23 cellular contexts compared by ENCODE assay signal in the genomic region with DNA sequence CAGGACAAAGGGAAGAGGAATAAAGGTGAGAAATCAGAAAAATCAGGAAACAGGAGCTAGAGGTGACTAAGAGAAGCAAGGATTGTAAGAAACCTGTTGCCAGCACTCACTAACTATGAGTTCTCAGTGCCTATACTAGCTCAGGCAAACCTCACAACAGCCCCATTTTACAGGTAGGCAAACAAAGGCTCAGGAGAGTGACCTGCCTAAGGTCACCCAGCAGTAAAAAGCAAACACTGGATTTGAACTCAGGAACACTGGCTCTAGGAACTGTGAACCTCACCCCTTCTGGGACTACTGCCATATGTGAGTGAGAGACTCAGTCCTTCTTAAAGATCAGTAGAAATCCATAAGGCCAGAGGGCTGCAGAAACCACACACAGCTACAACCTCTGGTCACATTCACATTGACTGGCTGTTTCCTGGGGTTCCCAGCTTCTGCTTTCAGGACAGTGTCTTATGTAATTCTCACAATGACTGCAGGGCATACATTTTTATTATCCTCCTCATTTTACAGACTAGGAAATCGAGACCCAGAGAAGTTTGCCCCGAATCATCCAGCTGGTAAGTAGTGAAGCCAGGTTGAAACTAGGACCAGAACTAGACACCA.
DNase-seq lines count a peak whose midpoint lies in the region; FAIRE-seq and TF ChIP-seq lines count a peak whose summit lies in the region.
"Had no signal": no experiment of that assay in that cellular context is flagged by ENCODE, and none has a peak within 500 bp of the region (broad histone marks: within the 10 kb centered on the region; RNA-seq: fewer than 3 reads in every experiment).

No MANE protein-coding gene starts in this region.

- H3K18ac ChIP-seq in H1 (ENCODE audit: extremely low read depth, low read length), result no peak overlapping the region

- no peaks in the 10 kb centered on the region; a peak in 1 of 7 replicates for H3K27me3 ChIP-seq in H1 (replicated peaks in 1 of 4; ENCODE audit: control insufficient read depth in 3 of 4, extremely low read depth in 1 of 4, insufficient read depth in 3 of 4, low read length in 3 of 4)
- H3K27me3 ChIP-seq: transverse colon had no signal

- no peaks in the 10 kb centered on the region for H3K36me3 ChIP-seq in H1 (ENCODE audit: control insufficient read depth in 2 of 4, insufficient read depth in 4 of 4, low read length in 3 of 4)
- H3K36me3 ChIP-seq: left ventricle myocardium inferior, spleen, transverse colon had no signal

- H3K27ac ChIP-seq in H1 (ENCODE audit: low read depth, low read length), result no peak overlapping the region
- H3K27ac ChIP-seq: dorsolateral prefrontal cortex, left ventricle myocardium inferior, RWPE1, transverse colon had no signal

- no peaks in the 10 kb centered on the region for H3K23me2 ChIP-seq in H1 (ENCODE audit: low read depth, low read length)

- H2BK15ac ChIP-seq in H1 (ENCODE audit: low read length), result no peak overlapping the region

- POLR2A ChIA-PET in H1 (lab: Charles Lee; ENCODE audit: partially characterized antibody), result no interaction called here

- peaks cover 0 to 2% of the 10 kb centered on the region in 2 experiments for H4K20me1 ChIP-seq in H1 (replicated peaks in 1 of 2; ENCODE audit: control insufficient read depth in 1 of 2, insufficient read depth in 2 of 2, low read length in 2 of 2)

- TF ChIP-seq CTCF in GM12865 (IDR thresholded peaks at IDR 0.05; ENCODE audit: insufficient read depth, low read depth, low read length, missing control alignments), result no peak
- TF ChIP-seq CTCF in H1 (IDR thresholded peaks at IDR 0.05; ENCODE audit: control extremely low read depth in 1 of 3, insufficient read depth in 1 of 3, low read depth in 1 of 3, low read length in 3 of 3), result no peak

- peaks cover 0 to 8% (median 0%) of the 10 kb centered on the region in 4 experiments; a peak in 3 of 7 replicates for H3K4me1 ChIP-seq in H1 (replicated peaks in 1 of 4; ENCODE audit: control insufficient read depth in 3 of 4, insufficient read depth in 4 of 4, low read length in 3 of 4)
- H3K4me1 ChIP-seq: transverse colon had no signal

- H4K5ac ChIP-seq in H1 (ENCODE audit: insufficient read length, low read depth, low read length), result no peak overlapping the region

- no peak overlapping the region for H2BK12ac ChIP-seq in H1 (ENCODE audit: low read depth, low read length)

- H2AFZ ChIP-seq in H1 (ENCODE audit: low read length), result no peak overlapping the region

- H3K9me3 ChIP-seq in H1 (ENCODE audit: insufficient read depth in 2 of 2, low read depth in 1 of 2, low read length in 1 of 2), result no peaks in the 10 kb centered on the region
- H3K9me3 ChIP-seq: left ventricle myocardium inferior, SK-N-SH, spleen, transverse colon had no signal

- H3K14ac ChIP-seq in H1 (ENCODE audit: insufficient read length), result no peak overlapping the region

- no peak overlapping the region for H2BK120ac ChIP-seq in H1 (replicated peaks; ENCODE audit: low read depth, low read length)

- 100% methylated on average over 2 of the region's 2 CpGs; no CpG with 5 or more reads in 1 of the 2 experiments for WGBS in H1 (ENCODE audit: extremely low coverage in 1 of 2, insufficient coverage in 1 of 2, insufficient read length in 1 of 2, insufficient replicate concordance in 2 of 2, low coverage in 1 of 2, low lambda C conversion rate in 2 of 2, missing lambda C conversion rate in 1 of 2), 2 experiments

- no peak overlapping the region for H3K56ac ChIP-seq in H1 (replicated peaks; ENCODE audit: insufficient read length, low read depth, low read length)

- no peak overlapping the region for H2BK20ac ChIP-seq in H1 (ENCODE audit: low read length)

- H3K23ac ChIP-seq in H1 (ENCODE audit: insufficient read length), result no peak overlapping the region

- H3K4me3 ChIP-seq in GM12865 (ENCODE audit: low read depth, low read length) (no peak overlapping the region), H1 (ENCODE audit: extremely low read depth in 1 of 4, insufficient read depth in 2 of 4, low read depth in 3 of 4, low read length in 4 of 4) (no peak overlapping the region)
- H3K4me3 ChIP-seq: dorsolateral prefrontal cortex, left ventricle myocardium inferior, spleen, transverse colon had no signal

- H2BK5ac ChIP-seq in H1 (ENCODE audit: low read depth, low read length), result no peak overlapping the region

- H2AK5ac ChIP-seq in H1 (ENCODE audit: low read depth, low read length), result no peak overlapping the region

- CTCF ChIA-PET in H1 (lab: Charles Lee; ENCODE audit: partially characterized antibody), result interaction anchor here (0.8 to 1.4 kb wide), 6 partner anchors 10 to 187 kb away, joined by 3 to 5 read pairs (median 4); no protein-coding TSS in a partner anchor

- no peak overlapping the region for H3K4me2 ChIP-seq in H1 (ENCODE audit: insufficient read depth in 1 of 2, low read depth in 2 of 2, low read length in 2 of 2)
- H3K4me2 ChIP-seq: SK-N-SH had no signal

- no peak overlapping the region for H4K8ac ChIP-seq in H1 (ENCODE audit: extremely low read depth, insufficient read depth, low read length)

- TF ChIP-seq POLR2A in H1 (IDR thresholded peaks at IDR 0.05; ENCODE audit: control extremely low read depth in 1 of 2, low read depth in 2 of 2, low read length in 2 of 2), result no peak

- H3K9ac ChIP-seq in H1 (replicated peaks in 1 of 4; ENCODE audit: extremely low read depth in 1 of 4, low read depth in 3 of 4, low read length in 3 of 4), result no peak overlapping the region
- H3K9ac ChIP-seq: SK-N-SH had no signal

- TF ChIP-seq EP300 in H1 (IDR thresholded peaks at IDR 0.05; ENCODE audit: borderline replicate concordance in 1 of 2, low read depth in 2 of 2, low read length in 2 of 2), result no peak

- no peaks in the 10 kb centered on the region for H3K79me1 ChIP-seq in H1 (ENCODE audit: low read depth, low read length)

- H3K79me2 ChIP-seq in H1 (ENCODE audit: control insufficient read depth in 1 of 2, insufficient read depth in 2 of 2, low read length in 2 of 2), result no peaks in the 10 kb centered on the region

- peak; percentile 6 for DNase-seq in GM12865 (ENCODE audit: low read depth)
- DNase-seq in NOMO-1 treated with dmso at 0.1 percent for 144 hours (lab: John Stamatoyannopoulos, UW; ENCODE audit: unreplicated experiment), result peak; percentile 76
- peak in 1 of 2 experiments; percentile 19 for DNase-seq in H1 (ENCODE audit: low read depth in 1 of 2, low spot score in 2 of 2)
- DNase-seq in pons (ENCODE audit: low spot score), result peak; percentile 34
- DNase-seq in foreskin melanocyte, result no peak
- no peak for DNase-seq in NK-92 (lab: John Stamatoyannopoulos, UW; ENCODE audit: unreplicated experiment)
- no peak for DNase-seq in NCI-H345 treated with DMSO at 0.1 percent for 48 hours (lab: John Stamatoyannopoulos, UW; ENCODE audit: unreplicated experiment)
- DNase-seq: activated CD4-positive, alpha-beta T cell treated with anti-CD3 and anti-CD28 coated beads for 36 hours; activated CD8-positive, alpha-beta T cell treated with anti-CD3 and anti-CD28 coated beads, Interleukin-2, amount 10 ng/mL, durations not matched to agents 7 days and 5 days; activated gamma-delta T cell; activated naive CD8-positive, alpha-beta T cell treated with anti-CD3 and anti-CD28 coated beads, Interleukin-2, amount 10 ng/mL, durations not matched to agents 7 days and 5 days; dorsolateral prefrontal cortex; KBM-7; left ventricle myocardium inferior; natural killer cell; NCI-H1694 treated with DMSO at 0.1 percent for 48 hours; NCI-H526 treated with DMSO at 0.1 percent for 48 hours; occipital lobe; SK-N-SH; spleen; transverse colon had no signal

- FAIRE-seq in H1 (lab: Jason Lieb, UNC), result no peak
- FAIRE-seq: astrocyte had no signal

- H4K91ac ChIP-seq in H1 (replicated peaks; ENCODE audit: insufficient read length, low read length), result no peak overlapping the region

- TF ChIP-seq RAD21 in H1 (IDR thresholded peaks at IDR 0.05 in 1 of 2, conservative IDR thresholded peaks at IDR 0.05 in 1 of 2; ENCODE audit: low read depth in 2 of 2, low read length in 2 of 2), result no peak

- H3K4ac ChIP-seq in H1 (replicated peaks; ENCODE audit: insufficient read length, low read depth, low read length), result no peak overlapping the region

TF ChIP-seq in H1, 55 proteins besides CTCF, POLR2A, EP300 and RAD21:
- TF ChIP-seq PHF8 (conservative IDR thresholded peaks at IDR 0.05; ENCODE audit: low read depth, low read length) (no peak), KDM1A (IDR thresholded peaks at IDR 0.05; ENCODE audit: borderline replicate concordance, low read length) (peak; percentile 81; the same call in 1 of the 2 replicates), TCF12 (IDR thresholded peaks at IDR 0.05; ENCODE audit: low read depth, low read length) (no peak)

Comparison
In these comparisons a context has a peak if more than half of its experiments do, and no peak if none do; other contexts are left out.
1. DNase-seq: peak in GM12865 (single experiment), NOMO-1 treated with dmso at 0.1 percent for 144 hours (single experiment) and pons (single experiment); none in foreskin melanocyte (single experiment), NK-92 (single experiment) and NCI-H345 treated with DMSO at 0.1 percent for 48 hours (single experiment).